In the genomic region with DNA sequence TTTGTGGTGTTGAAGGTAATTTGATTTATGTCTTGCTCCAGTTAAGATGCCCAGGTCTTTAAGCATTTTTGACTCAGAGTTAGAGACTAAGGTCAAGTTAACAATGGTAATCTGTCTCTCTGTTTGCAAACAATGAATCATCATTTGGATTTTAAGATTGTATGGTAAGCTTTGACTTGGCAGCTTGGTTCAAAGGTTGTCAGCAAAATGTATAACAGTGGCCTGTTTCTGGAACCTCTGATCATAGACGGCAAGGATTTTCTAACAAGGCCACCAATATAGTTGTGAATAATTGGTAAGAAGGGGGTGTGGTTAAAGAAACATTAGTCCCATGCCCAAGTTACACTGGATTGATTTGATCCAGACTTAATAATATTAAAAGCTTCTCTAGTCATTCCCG, we compare ENCODE assay signal across 26 cellular contexts.
DNase-seq lines count a peak whose midpoint lies in the region; ATAC-seq, FAIRE-seq and TF ChIP-seq lines count a peak whose summit lies in the region.
"Had no signal": no experiment of that assay in that cellular context is flagged by ENCODE, and none has a peak within 500 bp of the region (broad histone marks: within the 10 kb centered on the region; RNA-seq: fewer than 3 reads in every experiment).

No MANE protein-coding gene starts in this region.

- no peaks in the 10 kb centered on the region for H4K20me1 ChIP-seq in PC-3 (ENCODE audit: low read length)

- peaks cover 28% of the 10 kb centered on the region for H3K4me1 ChIP-seq in PC-3 (ENCODE audit: insufficient read depth, low read length)
- H3K4me1 ChIP-seq in SJCRH30, result no peaks in the 10 kb centered on the region
- H3K4me1 ChIP-seq: esophagus muscularis mucosa, right atrium auricular region, tibial nerve had no signal

- no peaks in the 10 kb centered on the region for H3K27me3 ChIP-seq in PC-3 (ENCODE audit: low read length)
- no peaks in the 10 kb centered on the region for H3K27me3 ChIP-seq in SJCRH30
- H3K27me3 ChIP-seq: esophagus muscularis mucosa, right atrium auricular region, tibial nerve had no signal

- peaks cover 38% of the 10 kb centered on the region for H3K4me1 Mint-ChIP-seq in progenitor cell of endocrine pancreas (ENCODE audit: low read depth)
- no peaks in the 10 kb centered on the region for H3K4me1 Mint-ChIP-seq in activated naive CD8-positive, alpha-beta T cell treated with anti-CD3 and anti-CD28 coated beads for 36 hours
- H3K4me1 Mint-ChIP-seq: activated CD8-positive, alpha-beta memory T cell treated with anti-CD3 and anti-CD28 coated beads, Interleukin-2, amount 10 ng/mL, durations not matched to agents 7 days and 5 days; B cell; memory B cell had no signal

- no peak overlapping the region for H3K4me3 Mint-ChIP-seq in progenitor cell of endocrine pancreas (ENCODE audit: low read depth)
- no peak overlapping the region for H3K4me3 Mint-ChIP-seq in activated naive CD8-positive, alpha-beta T cell treated with anti-CD3 and anti-CD28 coated beads for 36 hours
- H3K4me3 Mint-ChIP-seq: activated CD8-positive, alpha-beta memory T cell treated with anti-CD3 and anti-CD28 coated beads, Interleukin-2, amount 10 ng/mL, durations not matched to agents 7 days and 5 days; activated T-helper 1 cell treated with anti-CD3 and anti-CD28 coated beads, Interleukin-12 subunit alpha, Interleukin-12 subunit beta, Interleukin-2, Interleukin-4 antibody, amounts not matched to agents 30 ng/mL and 10 ng/mL and 1 ng/mL, durations not matched to agents 14 hours and 24 hours and 36 hours; B cell; memory B cell; stimulated activated naive CD8-positive, alpha-beta T cell treated with anti-CD3 and anti-CD28 coated beads, Interleukin-15, Interleukin-2, amounts not matched to agents 100 ng/mL and 50 ng/mL, for 24 hours; T-helper 1 cell treated with Interleukin-12 subunit alpha and Interleukin-12 subunit beta and Interleukin-4 antibody, amounts not matched to agents 30 μg/mL and 1 μg/mL, for 36 hours had no signal

- peak overlapping the region; percentile 59 for H3K4me2 ChIP-seq in PC-3 (ENCODE audit: low read length)

- H3K36me3 Mint-ChIP-seq in progenitor cell of endocrine pancreas (ENCODE audit: insufficient read depth), result no peaks in the 10 kb centered on the region
- no peaks in the 10 kb centered on the region for H3K36me3 Mint-ChIP-seq in activated naive CD8-positive, alpha-beta T cell treated with anti-CD3 and anti-CD28 coated beads for 36 hours
- H3K36me3 Mint-ChIP-seq: activated CD8-positive, alpha-beta memory T cell treated with anti-CD3 and anti-CD28 coated beads, Interleukin-2, amount 10 ng/mL, durations not matched to agents 7 days and 5 days; memory B cell had no signal

- ATAC-seq in PC-3 (peak; percentile 98), GM18511 (IDR thresholded peaks at IDR 0.05; ENCODE audit: unreplicated experiment) (no peak)
- ATAC-seq: activated CD8-positive, alpha-beta memory T cell treated with anti-CD3 and anti-CD28 coated beads, Interleukin-2, amount 10 ng/mL, durations not matched to agents 7 days and 5 days had no signal

- DNase-seq in H54 (ENCODE audit: insufficient read length, low spot score) (no peak), PC-3 (peak; percentile 90), fibroblast of mammary gland (ENCODE audit: low read depth) (peak; percentile 8), progenitor cell of endocrine pancreas (ENCODE audit: low spot score, unreplicated experiment) (no peak), SJCRH30 (no peak), ureter (ENCODE audit: low spot score) (no peak)
- DNase-seq in activated naive CD8-positive, alpha-beta T cell treated with anti-CD3 and anti-CD28 coated beads for 36 hours, result no peak
- DNase-seq: activated CD4-positive, alpha-beta T cell treated with anti-CD3 and anti-CD28 coated beads for 48 hours; activated CD8-positive, alpha-beta memory T cell treated with anti-CD3 and anti-CD28 coated beads, Interleukin-2, amount 10 ng/mL, durations not matched to agents 7 days and 5 days; activated naive CD4-positive, alpha-beta T cell treated with anti-CD3 and anti-CD28 coated beads, Interleukin-2, amount 50 U/mL, for 16 hours; aorta; cerebellar nuclear complex; KBM-7; NCI-H1694; NCI-H774; nucleus accumbens; stimulated activated CD4-positive, alpha-beta T cell treated with anti-CD3 and anti-CD28 coated beads, Interleukin-12 subunit alpha, Interleukin-12 subunit beta, amount 100 ng/mL, for 4 hours had no signal

- H3K9me3 Mint-ChIP-seq in progenitor cell of endocrine pancreas (ENCODE audit: low read depth), result no peaks in the 10 kb centered on the region
- H3K9me3 Mint-ChIP-seq in activated naive CD8-positive, alpha-beta T cell treated with anti-CD3 and anti-CD28 coated beads for 36 hours, result no peaks in the 10 kb centered on the region
- H3K9me3 Mint-ChIP-seq: activated T-helper 1 cell treated with anti-CD3 and anti-CD28 coated beads, Interleukin-12 subunit alpha, Interleukin-12 subunit beta, Interleukin-2, Interleukin-4 antibody, amounts not matched to agents 30 ng/mL and 10 ng/mL and 1 ng/mL, durations not matched to agents 14 hours and 24 hours and 36 hours; memory B cell; T-helper 1 cell treated with Interleukin-12 subunit alpha and Interleukin-12 subunit beta and Interleukin-4 antibody, amounts not matched to agents 30 μg/mL and 1 μg/mL, for 36 hours had no signal

- no peaks in the 10 kb centered on the region for H3K27me3 Mint-ChIP-seq in progenitor cell of endocrine pancreas
- no peaks in the 10 kb centered on the region for H3K27me3 Mint-ChIP-seq in activated naive CD8-positive, alpha-beta T cell treated with anti-CD3 and anti-CD28 coated beads for 36 hours
- H3K27me3 Mint-ChIP-seq: activated CD8-positive, alpha-beta memory T cell treated with anti-CD3 and anti-CD28 coated beads, Interleukin-2, amount 10 ng/mL, durations not matched to agents 7 days and 5 days; memory B cell; stimulated activated naive CD8-positive, alpha-beta T cell treated with anti-CD3 and anti-CD28 coated beads, Interleukin-15, Interleukin-2, amounts not matched to agents 100 ng/mL and 50 ng/mL, for 24 hours had no signal

- H3F3A ChIP-seq in PC-3 (ENCODE audit: low read length, unreplicated experiment), result no peaks in the 10 kb centered on the region

- no peak overlapping the region for H2AFZ ChIP-seq in PC-3 (ENCODE audit: low read length)

- peak overlapping the region; percentile 4; the same call in 1 of the 2 replicates for H3K4me3 ChIP-seq in PC-3 (ENCODE audit: low read length)
- H3K4me3 ChIP-seq in fibroblast of mammary gland (ENCODE audit: control insufficient read depth, low read depth, low read length), result no peak overlapping the region
- no peak overlapping the region for H3K4me3 ChIP-seq in SJCRH30
- H3K4me3 ChIP-seq: esophagus muscularis mucosa, right atrium auricular region, tibial nerve had no signal

- no peaks in the 10 kb centered on the region for H3K9me3 ChIP-seq in PC-3 (ENCODE audit: low read length)
- H3K9me3 ChIP-seq in SJCRH30 (replicated peaks), result no peaks in the 10 kb centered on the region
- H3K9me3 ChIP-seq: esophagus muscularis mucosa, right atrium auricular region, tibial nerve had no signal

- no peaks in the 10 kb centered on the region for H3K9me2 ChIP-seq in PC-3 (replicated peaks; ENCODE audit: low read length)

- intact Hi-C loops in PC-3 (cut with micrococcal nuclease), result loop anchor here (1.0 to 10.0 kb wide), 3 partner anchors 14 to 474 kb away; no protein-coding TSS in a partner anchor

- no peak for TF ChIP-seq POLR2A in H54 (IDR thresholded peaks at IDR 0.05; ENCODE audit: low read depth, low read length)

- H3K27ac ChIP-seq in PC-3 (ENCODE audit: low read length), result peak overlapping the region; percentile 64
- H3K27ac ChIP-seq in SJCRH30, result no peak overlapping the region
- H3K27ac ChIP-seq: esophagus muscularis mucosa, right atrium auricular region, tibial nerve had no signal

- POLR2A ChIA-PET in PC-3 (lab: Charles Lee; ENCODE audit: unreplicated experiment), result interaction anchor here (0.8 kb wide), 2 partner anchors 14 to 476 kb away, joined by 4 to 6 read pairs; no protein-coding TSS in a partner anchor

- no peak for TF ChIP-seq CTCF in PC-3 (conservative IDR thresholded peaks at IDR 0.05; ENCODE audit: low read depth, low read length)
- TF ChIP-seq CTCF in fibroblast of mammary gland (conservative IDR thresholded peaks at IDR 0.05; ENCODE audit: control insufficient read depth, insufficient read depth, low read depth, low read length), result no peak
- no peak for TF ChIP-seq CTCF in progenitor cell of endocrine pancreas (IDR thresholded peaks at IDR 0.05; ENCODE audit: unreplicated experiment)

- peak overlapping the region; percentile 40 for H3K27ac Mint-ChIP-seq in progenitor cell of endocrine pancreas
- H3K27ac Mint-ChIP-seq in activated naive CD8-positive, alpha-beta T cell treated with anti-CD3 and anti-CD28 coated beads for 36 hours, result no peak overlapping the region
- H3K27ac Mint-ChIP-seq: activated CD8-positive, alpha-beta memory T cell treated with anti-CD3 and anti-CD28 coated beads, Interleukin-2, amount 10 ng/mL, durations not matched to agents 7 days and 5 days; activated T-helper 1 cell treated with anti-CD3 and anti-CD28 coated beads, Interleukin-12 subunit alpha, Interleukin-12 subunit beta, Interleukin-2, Interleukin-4 antibody, amounts not matched to agents 30 ng/mL and 10 ng/mL and 1 ng/mL, durations not matched to agents 14 hours and 24 hours and 36 hours; B cell; memory B cell; stimulated activated naive CD8-positive, alpha-beta T cell treated with anti-CD3 and anti-CD28 coated beads, Interleukin-15, Interleukin-2, amounts not matched to agents 100 ng/mL and 50 ng/mL, for 24 hours; T-helper 1 cell treated with Interleukin-12 subunit alpha and Interleukin-12 subunit beta and Interleukin-4 antibody, amounts not matched to agents 30 μg/mL and 1 μg/mL, for 36 hours had no signal

- H3K79me2 ChIP-seq in PC-3 (ENCODE audit: low read length), result no peaks in the 10 kb centered on the region

- CTCF ChIA-PET in PC-3 (lab: Charles Lee), result interaction anchor here (1.2 kb wide), 1 partner anchor 80 kb away, joined by 3 read pairs; no protein-coding TSS in a partner anchor

- H3K36me3 ChIP-seq in PC-3 (ENCODE audit: low read depth, low read length) (no peaks in the 10 kb centered on the region), SJCRH30 (no peaks in the 10 kb centered on the region)
- H3K36me3 ChIP-seq: esophagus muscularis mucosa, right atrium auricular region, tibial nerve had no signal

- no peak overlapping the region for H3K9ac ChIP-seq in PC-3 (ENCODE audit: low read length)

- no TSS peak for BruUV-seq in PC-3 (replicated peaks; lab: Mats Ljungman, UMichigan)

- peak; percentile 94 for FAIRE-seq in H54 (lab: Jason Lieb, UNC)

Comparison
In these comparisons a context has a peak if more than half of its experiments do, and no peak if none do; other contexts are left out.
1. DNase-seq: peak in PC-3 (single experiment) and fibroblast of mammary gland (single experiment); none in H54 (single experiment), progenitor cell of endocrine pancreas (single experiment), activated naive CD8-positive, alpha-beta T cell treated with anti-CD3 and anti-CD28 coated beads for 36 hours (single experiment), SJCRH30 (0 of 2) and ureter (single experiment).